1 cellular context compared by ENCODE assay signal in the genomic region with DNA sequence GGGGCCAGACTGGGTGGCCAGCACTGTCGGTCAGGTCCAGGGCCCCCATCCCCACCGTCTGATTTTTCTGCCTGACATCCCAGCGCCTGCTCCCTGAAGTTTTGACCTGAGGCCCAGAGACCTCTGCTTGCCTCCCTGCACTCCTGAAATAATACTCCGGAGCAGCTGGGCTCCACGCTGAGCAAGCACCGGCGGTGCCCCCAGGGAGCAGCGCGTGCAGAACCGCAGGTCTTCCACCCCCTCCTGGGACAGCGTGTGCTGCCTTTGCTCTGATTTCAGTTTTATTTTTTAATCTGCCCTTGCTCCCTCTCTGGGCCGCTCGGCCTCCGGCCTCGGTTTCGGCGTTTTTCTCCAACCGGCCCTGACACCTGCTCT.
TF ChIP-seq lines count a peak whose summit lies in the region.

No MANE protein-coding gene starts in this region.

TF ChIP-seq in GM23338, 12 proteins besides CTCF, POLR2A, EP300 and RAD21 (continued from another document):
- TF ChIP-seq, protein P1, sequence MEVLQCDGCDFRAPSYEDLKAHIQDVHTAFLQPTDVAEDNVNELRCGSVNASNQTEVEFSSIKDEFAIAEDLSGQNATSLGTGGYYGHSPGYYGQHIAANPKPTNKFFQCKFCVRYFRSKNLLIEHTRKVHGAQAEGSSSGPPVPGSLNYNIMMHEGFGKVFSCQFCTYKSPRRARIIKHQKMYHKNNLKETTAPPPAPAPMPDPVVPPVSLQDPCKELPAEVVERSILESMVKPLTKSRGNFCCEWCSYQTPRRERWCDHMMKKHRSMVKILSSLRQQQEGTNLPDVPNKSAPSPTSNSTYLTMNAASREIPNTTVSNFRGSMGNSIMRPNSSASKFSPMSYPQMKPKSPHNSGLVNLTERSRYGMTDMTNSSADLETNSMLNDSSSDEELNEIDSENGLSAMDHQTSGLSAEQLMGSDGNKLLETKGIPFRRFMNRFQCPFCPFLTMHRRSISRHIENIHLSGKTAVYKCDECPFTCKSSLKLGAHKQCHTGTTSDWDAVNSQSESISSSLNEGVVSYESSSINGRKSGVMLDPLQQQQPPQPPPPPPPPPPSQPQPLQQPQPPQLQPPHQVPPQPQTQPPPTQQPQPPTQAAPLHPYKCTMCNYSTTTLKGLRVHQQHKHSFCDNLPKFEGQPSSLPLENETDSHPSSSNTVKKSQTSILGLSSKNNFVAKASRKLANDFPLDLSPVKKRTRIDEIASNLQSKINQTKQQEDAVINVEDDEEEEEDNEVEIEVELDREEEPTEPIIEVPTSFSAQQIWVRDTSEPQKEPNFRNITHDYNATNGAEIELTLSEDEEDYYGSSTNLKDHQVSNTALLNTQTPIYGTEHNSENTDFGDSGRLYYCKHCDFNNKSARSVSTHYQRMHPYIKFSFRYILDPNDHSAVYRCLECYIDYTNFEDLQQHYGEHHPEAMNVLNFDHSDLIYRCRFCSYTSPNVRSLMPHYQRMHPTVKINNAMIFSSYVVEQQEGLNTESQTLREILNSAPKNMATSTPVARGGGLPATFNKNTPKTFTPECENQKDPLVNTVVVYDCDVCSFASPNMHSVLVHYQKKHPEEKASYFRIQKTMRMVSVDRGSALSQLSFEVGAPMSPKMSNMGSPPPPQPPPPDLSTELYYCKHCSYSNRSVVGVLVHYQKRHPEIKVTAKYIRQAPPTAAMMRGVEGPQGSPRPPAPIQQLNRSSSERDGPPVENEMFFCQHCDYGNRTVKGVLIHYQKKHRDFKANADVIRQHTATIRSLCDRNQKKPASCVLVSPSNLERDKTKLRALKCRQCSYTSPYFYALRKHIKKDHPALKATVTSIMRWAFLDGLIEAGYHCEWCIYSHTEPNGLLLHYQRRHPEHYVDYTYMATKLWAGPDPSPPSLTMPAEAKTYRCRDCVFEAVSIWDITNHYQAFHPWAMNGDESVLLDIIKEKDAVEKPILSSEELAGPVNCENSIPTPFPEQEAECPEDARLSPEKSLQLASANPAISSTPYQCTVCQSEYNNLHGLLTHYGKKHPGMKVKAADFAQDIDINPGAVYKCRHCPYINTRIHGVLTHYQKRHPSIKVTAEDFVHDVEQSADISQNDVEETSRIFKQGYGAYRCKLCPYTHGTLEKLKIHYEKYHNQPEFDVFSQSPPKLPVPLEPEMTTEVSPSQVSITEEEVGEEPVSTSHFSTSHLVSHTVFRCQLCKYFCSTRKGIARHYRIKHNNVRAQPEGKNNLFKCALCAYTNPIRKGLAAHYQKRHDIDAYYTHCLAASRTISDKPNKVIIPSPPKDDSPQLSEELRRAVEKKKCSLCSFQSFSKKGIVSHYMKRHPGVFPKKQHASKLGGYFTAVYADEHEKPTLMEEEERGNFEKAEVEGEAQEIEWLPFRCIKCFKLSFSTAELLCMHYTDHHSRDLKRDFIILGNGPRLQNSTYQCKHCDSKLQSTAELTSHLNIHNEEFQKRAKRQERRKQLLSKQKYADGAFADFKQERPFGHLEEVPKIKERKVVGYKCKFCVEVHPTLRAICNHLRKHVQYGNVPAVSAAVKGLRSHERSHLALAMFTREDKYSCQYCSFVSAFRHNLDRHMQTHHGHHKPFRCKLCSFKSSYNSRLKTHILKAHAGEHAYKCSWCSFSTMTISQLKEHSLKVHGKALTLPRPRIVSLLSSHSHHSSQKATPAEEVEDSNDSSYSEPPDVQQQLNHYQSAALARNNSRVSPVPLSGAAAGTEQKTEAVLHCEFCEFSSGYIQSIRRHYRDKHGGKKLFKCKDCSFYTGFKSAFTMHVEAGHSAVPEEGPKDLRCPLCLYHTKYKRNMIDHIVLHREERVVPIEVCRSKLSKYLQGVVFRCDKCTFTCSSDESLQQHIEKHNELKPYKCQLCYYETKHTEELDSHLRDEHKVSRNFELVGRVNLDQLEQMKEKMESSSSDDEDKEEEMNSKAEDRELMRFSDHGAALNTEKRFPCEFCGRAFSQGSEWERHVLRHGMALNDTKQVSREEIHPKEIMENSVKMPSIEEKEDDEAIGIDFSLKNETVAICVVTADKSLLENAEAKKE (CRISPR knock-in tag; IDR thresholded peaks at IDR 0.05): no peak
- TF ChIP-seq ZNF331 (CRISPR knock-in tag; IDR thresholded peaks at IDR 0.05; ENCODE audit: low read depth) (no peak), NANOG (IDR thresholded peaks at IDR 0.05; ENCODE audit: borderline replicate concordance) (no peak), EZH2 (IDR thresholded peaks at IDR 0.05; ENCODE audit: low read depth, unreplicated experiment) (no peak)
- TF ChIP-seq, protein P2, sequence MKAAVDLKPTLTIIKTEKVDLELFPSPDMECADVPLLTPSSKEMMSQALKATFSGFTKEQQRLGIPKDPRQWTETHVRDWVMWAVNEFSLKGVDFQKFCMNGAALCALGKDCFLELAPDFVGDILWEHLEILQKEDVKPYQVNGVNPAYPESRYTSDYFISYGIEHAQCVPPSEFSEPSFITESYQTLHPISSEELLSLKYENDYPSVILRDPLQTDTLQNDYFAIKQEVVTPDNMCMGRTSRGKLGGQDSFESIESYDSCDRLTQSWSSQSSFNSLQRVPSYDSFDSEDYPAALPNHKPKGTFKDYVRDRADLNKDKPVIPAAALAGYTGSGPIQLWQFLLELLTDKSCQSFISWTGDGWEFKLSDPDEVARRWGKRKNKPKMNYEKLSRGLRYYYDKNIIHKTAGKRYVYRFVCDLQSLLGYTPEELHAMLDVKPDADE (IDR thresholded peaks at IDR 0.05): no peak
